19 cellular contexts compared by ENCODE assay signal in genomic region chr5:106730506-106730905, GRCh38.
"Had no signal": no experiment of that assay in that cellular context is flagged by ENCODE, and none has a peak within 500 bp of the region (broad histone marks: within the 10 kb centered on the region; RNA-seq: fewer than 3 reads in every experiment).

No MANE protein-coding gene starts in this region.

- H3K27ac ChIP-seq: RWPE1 had no signal

- ATAC-seq: Panc1 had no signal

- H3K4me2 ChIP-seq: SK-N-SH had no signal

- H3K9ac ChIP-seq: SK-N-SH had no signal

- H3K9me2 ChIP-seq: SK-N-SH had no signal

- DNase-seq: KBM-7, MV-4-11, NCI-H1048, NCI-H1105 treated with DMSO at 0.1 percent for 48 hours, NCI-H1417 treated with DMSO at 0.1 percent for 48 hours, NCI-H146, NCI-H187, NCI-H2029, NCI-H2081 treated with DMSO at 0.1 percent for 48 hours, NCI-H2171, NCI-H226, NCI-H446, NCI-H510A, NCI-H524 treated with DMSO at 0.1 percent for 48 hours, NCI-H774, SHP77, SK-N-SH had no signal
